ENCODE assay signal across 11 cellular contexts in genomic region chr1:234532511-234532922, GRCh38. TPM values are rescaled to one million over a fixed set of nuclear protein-coding genes. Genes with fewer than 3 reads are reported as not detected.
DNase-seq lines count a peak whose midpoint lies in the region; ATAC-seq and TF ChIP-seq lines count a peak whose summit lies in the region.
"Had no signal": no experiment of that assay in that cellular context is flagged by ENCODE, and none has a peak within 500 bp of the region (broad histone marks: within the 10 kb centered on the region; RNA-seq: fewer than 3 reads in every experiment).

No MANE protein-coding gene starts in this region.

- H3K9me3 ChIP-seq in Caco-2: no peaks in the 10 kb centered on the region
- no peaks in the 10 kb centered on the region for H3K9me3 ChIP-seq in right atrium auricular region

- POLR2A ChIA-PET in Caco-2 (lab: Charles Lee): no interaction called here

- no TSS peak for BruUV-seq in Caco-2 (replicated peaks; lab: Mats Ljungman, UMichigan)

- no peak for TF ChIP-seq CTCF in Caco-2 (IDR thresholded peaks at IDR 0.05; ENCODE audit: insufficient read depth in 1 of 2, low read depth in 1 of 2, low read length in 1 of 2, severe bottlenecking in 1 of 2, unreplicated experiment in 1 of 2)
- TF ChIP-seq CTCF in brain (conservative IDR thresholded peaks at IDR 0.05): no peak
- no peak for TF ChIP-seq CTCF in right atrium auricular region (IDR thresholded peaks at IDR 0.05)

- H3K4me1 ChIP-seq in Caco-2 (peaks cover 27% of the 10 kb centered on the region), right atrium auricular region (peaks cover 3 to 97% of the 10 kb centered on the region in 2 donors), rectal smooth muscle tissue (ENCODE audit: control insufficient read depth, insufficient read depth, low read length) (peaks cover 80% of the 10 kb centered on the region)

- H3K4me1 Mint-ChIP-seq in Caco-2 (ENCODE audit: low read depth, unreplicated experiment): peaks cover 44% of the 10 kb centered on the region
- peaks cover 99% of the 10 kb centered on the region for H3K4me1 Mint-ChIP-seq in brain
- peaks cover 28% of the 10 kb centered on the region for H3K4me1 Mint-ChIP-seq in stimulated activated naive CD8-positive, alpha-beta T cell treated with anti-CD3 and anti-CD28 coated beads, Interleukin-15, amount 100 ng/mL, for 72 hours

- H3K4me3 ChIP-seq in Caco-2 (ENCODE audit: low read depth, low read length) (no peak overlapping the region), right atrium auricular region (no peak overlapping the region), rectal smooth muscle tissue (ENCODE audit: low read length) (peak overlapping the region; percentile 17)

- H3K27me3 ChIP-seq in Caco-2 (replicated peaks; ENCODE audit: control insufficient read depth, insufficient read depth, low read length) (no peaks in the 10 kb centered on the region), right atrium auricular region (no peaks in the 10 kb centered on the region), rectal smooth muscle tissue (ENCODE audit: control insufficient read depth, insufficient read depth, low read length) (no peaks in the 10 kb centered on the region)

- H3K36me3 ChIP-seq in Caco-2 (ENCODE audit: control insufficient read depth, insufficient read depth, low read length): no peaks in the 10 kb centered on the region
- no peaks in the 10 kb centered on the region for H3K36me3 ChIP-seq in right atrium auricular region
- H3K36me3 ChIP-seq in rectal smooth muscle tissue (ENCODE audit: control insufficient read depth, insufficient read depth, low read length): no peaks in the 10 kb centered on the region

- H3K27ac ChIP-seq in right atrium auricular region (peak overlapping the region; percentile 97 to 99), rectal smooth muscle tissue (ENCODE audit: low read depth, low read length) (peak overlapping the region; percentile 98)

- H3K27ac Mint-ChIP-seq in Caco-2 (ENCODE audit: unreplicated experiment) (peak overlapping the region; percentile 17), brain (peak overlapping the region; percentile 77 to 100 (median 99))
- H3K27ac Mint-ChIP-seq in stimulated activated naive CD8-positive, alpha-beta T cell treated with anti-CD3 and anti-CD28 coated beads, Interleukin-15, amount 100 ng/mL, for 72 hours: no peak overlapping the region
- H3K27ac Mint-ChIP-seq: activated CD4-positive, alpha-beta T cell treated with anti-CD3 and anti-CD28 coated beads, Interleukin-2, amount 10 ng/mL, durations not matched to agents 7 days and 5 days had no signal

- CTCF ChIA-PET in Caco-2 (lab: Charles Lee): no interaction called here

- no peak for DNase-seq in Caco-2
- peak; percentile 87 for DNase-seq in right atrium auricular region (ENCODE audit: low spot score)
- no peak for DNase-seq in activated CD8-positive, alpha-beta memory T cell treated with anti-CD3 and anti-CD28 coated beads, Interleukin-2, amount 50 U/mL, for 48 hours
- DNase-seq in NCI-H1105 (lab: John Stamatoyannopoulos, UW): no peak
- DNase-seq in foreskin melanocyte: no peak
- no peak for DNase-seq in stimulated activated naive CD8-positive, alpha-beta T cell treated with anti-CD3 and anti-CD28 coated beads, Interleukin-15, amount 100 ng/mL, for 72 hours
- DNase-seq: activated CD4-positive, alpha-beta T cell treated with anti-CD3 and anti-CD28 coated beads, Interleukin-2, amount 10 ng/mL, durations not matched to agents 7 days and 5 days had no signal

- intact Hi-C loops in Caco-2 (cut with micrococcal nuclease; ENCODE audit: unreplicated experiment): no loop called here

- no peak for ATAC-seq in stimulated activated naive CD8-positive, alpha-beta T cell treated with anti-CD3 and anti-CD28 coated beads, Interleukin-15, amount 100 ng/mL, for 72 hours
- ATAC-seq: HCT116, Panc1 had no signal

- H3K4me3 Mint-ChIP-seq in Caco-2 (ENCODE audit: unreplicated experiment) (no peak overlapping the region), brain (peak overlapping the region in 4 of 5 experiments; percentile 18 to 75 (median 46))
- no peak overlapping the region for H3K4me3 Mint-ChIP-seq in stimulated activated naive CD8-positive, alpha-beta T cell treated with anti-CD3 and anti-CD28 coated beads, Interleukin-15, amount 100 ng/mL, for 72 hours
- H3K4me3 Mint-ChIP-seq: activated CD4-positive, alpha-beta T cell treated with anti-CD3 and anti-CD28 coated beads, Interleukin-2, amount 10 ng/mL, durations not matched to agents 7 days and 5 days had no signal

- no peaks in the 10 kb centered on the region for H3K27me3 Mint-ChIP-seq in Caco-2 (ENCODE audit: insufficient read depth, unreplicated experiment)
- peaks cover 4% of the 10 kb centered on the region for H3K27me3 Mint-ChIP-seq in brain
- peaks cover 22% of the 10 kb centered on the region for H3K27me3 Mint-ChIP-seq in stimulated activated naive CD8-positive, alpha-beta T cell treated with anti-CD3 and anti-CD28 coated beads, Interleukin-15, amount 100 ng/mL, for 72 hours

- H3K36me3 Mint-ChIP-seq in Caco-2 (ENCODE audit: insufficient read depth, unreplicated experiment) (no peaks in the 10 kb centered on the region), brain (no peaks in the 10 kb centered on the region)

- H3K9me3 Mint-ChIP-seq in Caco-2 (ENCODE audit: unreplicated experiment): no peaks in the 10 kb centered on the region
- H3K9me3 Mint-ChIP-seq in brain: peaks cover 0 to 8% (median 0%) of the 10 kb centered on the region in 5 experiments
- no peaks in the 10 kb centered on the region for H3K9me3 Mint-ChIP-seq in stimulated activated naive CD8-positive, alpha-beta T cell treated with anti-CD3 and anti-CD28 coated beads, Interleukin-15, amount 100 ng/mL, for 72 hours
- H3K9me3 Mint-ChIP-seq: activated CD4-positive, alpha-beta T cell treated with anti-CD3 and anti-CD28 coated beads, Interleukin-2, amount 10 ng/mL, durations not matched to agents 7 days and 5 days had no signal

- peak overlapping the region; percentile 32 for H3K9ac ChIP-seq in rectal smooth muscle tissue (ENCODE audit: low read length)

RNA-seq across cellular contexts. Expression of gene TARBP1, which starts 53.5 kb away (rescaled TPM):
- total RNA-seq in Caco-2 (2022) (33.8 and 37.0 TPM in 2 replicates), right atrium auricular region (10 to 100 TPM in 1 of 2 donors, 1 to 10 TPM in 1; 5.5 to 11.3 TPM)
- polyA plus RNA-seq in brain (ENCODE audit: insufficient read depth, low read depth, low replicate concordance): 5.4 TPM

Comparison
In these comparisons a context has a peak if more than half of its experiments do, and no peak if none do; other contexts are left out.
1. H3K27ac Mint-ChIP-seq: peak in Caco-2 (single experiment) and brain (5 of 5); none in stimulated activated naive CD8-positive, alpha-beta T cell treated with anti-CD3 and anti-CD28 coated beads, Interleukin-15, amount 100 ng/mL, for 72 hours (0 of 2).
2. H3K4me3 Mint-ChIP-seq: peak in brain (4 of 5); none in Caco-2 (single experiment) and stimulated activated naive CD8-positive, alpha-beta T cell treated with anti-CD3 and anti-CD28 coated beads, Interleukin-15, amount 100 ng/mL, for 72 hours (0 of 2).